14 cellular contexts compared by ENCODE assay signal in genomic region chr4:155929833-155930232, GRCh38.
"Had no signal": no experiment of that assay in that cellular context is flagged by ENCODE, and none has a peak within 500 bp of the region (broad histone marks: within the 10 kb centered on the region; RNA-seq: fewer than 3 reads in every experiment).

No MANE protein-coding gene starts in this region.

- ATAC-seq: activated CD4-positive, alpha-beta T cell treated with anti-CD3 and anti-CD28 coated beads for 36 hours; natural killer cell; stimulated activated memory B cell treated with anti-CD40 and anti-IgM and Interleukin-4, amounts not matched to agents 10 μg/mL and 1 μg/mL and 100 μg/mL, for 72 hours had no signal

- H3K27me3 ChIP-seq: cardiac muscle cell, neutrophil, thyroid gland, uterus had no signal

- H3K27ac ChIP-seq: cardiac muscle cell, epithelial cell of prostate, left ventricle myocardium inferior, neutrophil, thyroid gland, uterus had no signal

- H3K4me1 Mint-ChIP-seq: activated CD4-positive, alpha-beta T cell treated with anti-CD3 and anti-CD28 coated beads for 36 hours; natural killer cell had no signal

- DNase-seq: activated CD4-positive, alpha-beta memory T cell treated with anti-CD3 and anti-CD28 coated beads for 36 hours; activated CD4-positive, alpha-beta T cell treated with anti-CD3 and anti-CD28 coated beads for 36 hours; activated naive CD4-positive, alpha-beta T cell treated with anti-CD3 and anti-CD28 coated beads, Interleukin-2, amount 50 U/mL, for 16 hours; activated T-cell treated with anti-CD3 and anti-CD28 coated beads, Interleukin-2, amount 50 U/mL, for 24 hours; foreskin melanocyte; left ventricle myocardium inferior; mesenchymal stem cell; natural killer cell; thyroid gland; uterus had no signal

- H3K9me3 ChIP-seq: left ventricle myocardium inferior, neutrophil, thyroid gland, uterus had no signal

- H3K27ac Mint-ChIP-seq: activated CD4-positive, alpha-beta memory T cell treated with anti-CD3 and anti-CD28 coated beads for 36 hours; activated CD4-positive, alpha-beta T cell treated with anti-CD3 and anti-CD28 coated beads for 36 hours; activated T-cell treated with anti-CD3 and anti-CD28 coated beads, Interleukin-2, amount 50 U/mL, for 24 hours; natural killer cell; stimulated activated memory B cell treated with anti-CD40 and anti-IgM and Interleukin-4, amounts not matched to agents 10 μg/mL and 1 μg/mL and 100 μg/mL, for 72 hours had no signal

- H3K9me3 Mint-ChIP-seq: activated CD4-positive, alpha-beta memory T cell treated with anti-CD3 and anti-CD28 coated beads for 36 hours; natural killer cell had no signal

- H3K4me3 Mint-ChIP-seq: activated CD4-positive, alpha-beta memory T cell treated with anti-CD3 and anti-CD28 coated beads for 36 hours; activated CD4-positive, alpha-beta T cell treated with anti-CD3 and anti-CD28 coated beads for 36 hours; activated T-cell treated with anti-CD3 and anti-CD28 coated beads, Interleukin-2, amount 50 U/mL, for 24 hours; natural killer cell; stimulated activated memory B cell treated with anti-CD40 and anti-IgM and Interleukin-4, amounts not matched to agents 10 μg/mL and 1 μg/mL and 100 μg/mL, for 72 hours had no signal

- H3K4me1 ChIP-seq: left ventricle myocardium inferior, thyroid gland, uterus had no signal

- H3K27me3 Mint-ChIP-seq: activated CD4-positive, alpha-beta memory T cell treated with anti-CD3 and anti-CD28 coated beads for 36 hours; activated CD4-positive, alpha-beta T cell treated with anti-CD3 and anti-CD28 coated beads for 36 hours; activated T-cell treated with anti-CD3 and anti-CD28 coated beads, Interleukin-2, amount 50 U/mL, for 24 hours; stimulated activated memory B cell treated with anti-CD40 and anti-IgM and Interleukin-4, amounts not matched to agents 10 μg/mL and 1 μg/mL and 100 μg/mL, for 72 hours had no signal

- H3K4me3 ChIP-seq: cardiac muscle cell, left ventricle myocardium inferior, thyroid gland, uterus had no signal

- H3K36me3 ChIP-seq: cardiac muscle cell, neutrophil, uterus had no signal
